ENCODE assay signal across 19 cellular contexts in genomic region chr1:236833593-236833992, GRCh38. TPM values are rescaled to one million over a fixed set of nuclear protein-coding genes. Genes with fewer than 3 reads are reported as not detected.
DNase-seq lines count a peak whose midpoint lies in the region; ATAC-seq and TF ChIP-seq lines count a peak whose summit lies in the region.
"Had no signal": no experiment of that assay in that cellular context is flagged by ENCODE, and none has a peak within 500 bp of the region (broad histone marks: within the 10 kb centered on the region; RNA-seq: fewer than 3 reads in every experiment).

No MANE protein-coding gene starts in this region.

- H3K9me3 ChIP-seq in T-helper 17 cell (ENCODE audit: control insufficient read depth, low read length, poor library complexity, severe bottlenecking), result no peaks in the 10 kb centered on the region
- H3K9me3 ChIP-seq: BLaER1, Caco-2, HAP-1 had no signal

- no peak for ATAC-seq in T-helper 17 cell
- ATAC-seq: CD8-positive, alpha-beta T cell; GM12878 had no signal

- TF ChIP-seq CTCF in fibroblast of villous mesenchyme (IDR thresholded peaks at IDR 0.05; ENCODE audit: insufficient read depth, low read depth, low read length), result no peak

- H3K4me3 ChIP-seq in fibroblast of villous mesenchyme (ENCODE audit: low read depth, low read length), result no peak overlapping the region
- H3K4me3 ChIP-seq: BLaER1, GM12878, HAP-1 had no signal

- no peaks in the 10 kb centered on the region for H3K9me3 Mint-ChIP-seq in T-helper 1 cell treated with Interleukin-12 subunit alpha and Interleukin-12 subunit beta and Interleukin-4 antibody, amounts not matched to agents 30 μg/mL and 1 μg/mL, for 36 hours
- H3K9me3 Mint-ChIP-seq: CD4-positive, CD25-positive, alpha-beta regulatory T cell; CD8-positive, alpha-beta T cell; HFFc6 had no signal

- H3K4me1 Mint-ChIP-seq in T-helper 1 cell treated with Interleukin-12 subunit alpha and Interleukin-12 subunit beta and Interleukin-4 antibody, amounts not matched to agents 30 μg/mL and 1 μg/mL, for 36 hours (ENCODE audit: low read depth), result peaks cover 6% of the 10 kb centered on the region
- H3K4me1 Mint-ChIP-seq in T-helper 17 cell, result peaks cover 16% of the 10 kb centered on the region
- H3K4me1 Mint-ChIP-seq: B cell had no signal

- H3K27ac Mint-ChIP-seq in T-helper 1 cell treated with Interleukin-12 subunit alpha and Interleukin-12 subunit beta and Interleukin-4 antibody, amounts not matched to agents 30 μg/mL and 1 μg/mL, for 36 hours, result peak overlapping the region; percentile 28
- peak overlapping the region; percentile 21 for H3K27ac Mint-ChIP-seq in T-helper 17 cell
- H3K27ac Mint-ChIP-seq: B cell, HFFc6 had no signal

- H3K4me3 Mint-ChIP-seq in T-helper 1 cell treated with Interleukin-12 subunit alpha and Interleukin-12 subunit beta and Interleukin-4 antibody, amounts not matched to agents 30 μg/mL and 1 μg/mL, for 36 hours, result no peak overlapping the region
- H3K4me3 Mint-ChIP-seq in T-helper 17 cell, result no peak overlapping the region
- H3K4me3 Mint-ChIP-seq: B cell; CD4-positive, CD25-positive, alpha-beta regulatory T cell; CD8-positive, alpha-beta T cell; HFFc6 had no signal

- H3K27me3 Mint-ChIP-seq in T-helper 1 cell treated with Interleukin-12 subunit alpha and Interleukin-12 subunit beta and Interleukin-4 antibody, amounts not matched to agents 30 μg/mL and 1 μg/mL, for 36 hours (ENCODE audit: low read depth), result no peaks in the 10 kb centered on the region
- no peaks in the 10 kb centered on the region for H3K27me3 Mint-ChIP-seq in T-helper 17 cell
- H3K27me3 Mint-ChIP-seq: B cell; CD4-positive, CD25-positive, alpha-beta regulatory T cell had no signal

- H3K36me3 Mint-ChIP-seq in T-helper 1 cell treated with Interleukin-12 subunit alpha and Interleukin-12 subunit beta and Interleukin-4 antibody, amounts not matched to agents 30 μg/mL and 1 μg/mL, for 36 hours (ENCODE audit: low read depth), result peaks cover 47% of the 10 kb centered on the region
- H3K36me3 Mint-ChIP-seq in T-helper 17 cell (ENCODE audit: low read depth), result peaks cover 28% of the 10 kb centered on the region

- DNase-seq in T-helper 1 cell (no peak), T-helper 17 cell (no peak), fibroblast of villous mesenchyme (ENCODE audit: low read depth) (peak; percentile 39)
- DNase-seq in stimulated activated CD4-positive, alpha-beta T cell treated with anti-CD3 and anti-CD28 coated beads, Interleukin-2, amount 100 ng/mL, for 48 hours, result no peak
- DNase-seq in activated effector memory CD4-positive, alpha-beta T cell treated with anti-CD3 and anti-CD28 coated beads, Interleukin-2, amount 50 U/mL, for 16 hours, result no peak
- DNase-seq: CD4-positive, CD25-positive, alpha-beta regulatory T cell; CD8-positive, alpha-beta T cell; DMS 273 treated with DMSO at 0.1 percent for 48 hours; DMS79; EL; GDM1; GOT3; HFFc6 had no signal

RNA-seq across cellular contexts. Expression of gene MTR, which starts 38.5 kb away (rescaled TPM):
- total RNA-seq in T-helper 17 cell (10 to 100 TPM; 45.8 to 52.0 TPM), fibroblast of villous mesenchyme (26.7 and 34.5 TPM in 2 replicates)
